Comparison of ENCODE assay signal across 8 cellular contexts in genomic region chr3:32428092-32429068, GRCh38. TPM values are rescaled to one million over a fixed set of nuclear protein-coding genes. Genes with fewer than 3 reads are reported as not detected.
DNase-seq lines count a peak whose midpoint lies in the region; ATAC-seq and TF ChIP-seq lines count a peak whose summit lies in the region.

No MANE protein-coding gene starts in this region.

- H3K9me3 ChIP-seq in IMR-90 (ENCODE audit: control insufficient read depth, insufficient read depth, low read length) (no peaks in the 10 kb centered on the region), osteoblast (ENCODE audit: low read depth, low read length) (no peaks in the 10 kb centered on the region), ovary (no peaks in the 10 kb centered on the region)

- H3K18ac ChIP-seq in IMR-90 (ENCODE audit: low read depth, low read length), result no peak overlapping the region

- H3K27me3 ChIP-seq in IMR-90 (ENCODE audit: control insufficient read depth, insufficient read depth, low read length) (no peaks in the 10 kb centered on the region), osteoblast (ENCODE audit: insufficient read depth, low read length) (no peaks in the 10 kb centered on the region), ovary (no peaks in the 10 kb centered on the region)

- H3K4me3 ChIP-seq in IMR-90 (ENCODE audit: insufficient read depth, low read depth, low read length) (no peak overlapping the region), osteoblast (ENCODE audit: insufficient read depth, low read length) (no peak overlapping the region), ovary (no peak overlapping the region)

- H3K56ac ChIP-seq in IMR-90 (ENCODE audit: extremely low read depth, insufficient read depth, low read length), result no peak overlapping the region

- peaks cover 10% of the 10 kb centered on the region; the same call in 1 of the 2 replicates for H3K9me1 ChIP-seq in IMR-90 (ENCODE audit: insufficient read depth, low read length)

- no peak overlapping the region for H3K23ac ChIP-seq in IMR-90 (ENCODE audit: low read depth, low read length)

- H4K20me1 ChIP-seq in IMR-90 (ENCODE audit: insufficient read depth, low read length) (peaks cover 4% of the 10 kb centered on the region; the same call in 1 of the 2 replicates), osteoblast (ENCODE audit: insufficient read depth, low read length) (no peaks in the 10 kb centered on the region)

- CTCF ChIA-PET in IMR-90 (lab: Yijun Ruan, JAX), result interaction anchor here (0.6 kb wide), 1 partner anchor 38 kb away, joined by 3 read pairs; no protein-coding TSS in a partner anchor

- H3K4me2 ChIP-seq in IMR-90 (ENCODE audit: low read depth, low read length) (no peak overlapping the region), osteoblast (ENCODE audit: insufficient read depth, low read length) (no peak overlapping the region)

- peaks cover 11% of the 10 kb centered on the region for H3K27me3 Mint-ChIP-seq in endothelial cell (ENCODE audit: unreplicated experiment)

- H3K9me3 Mint-ChIP-seq in endothelial cell (ENCODE audit: unreplicated experiment), result no peaks in the 10 kb centered on the region

- no peaks in the 10 kb centered on the region for H3K36me3 ChIP-seq in IMR-90 (ENCODE audit: control insufficient read depth, insufficient read depth, low read length)
- no peaks in the 10 kb centered on the region for H3K36me3 ChIP-seq in osteoblast (ENCODE audit: insufficient read depth, low read length)
- no peaks in the 10 kb centered on the region for H3K36me3 ChIP-seq in ovary

- H2AK5ac ChIP-seq in IMR-90 (ENCODE audit: low read depth, low read length), result no peak overlapping the region

- no peak overlapping the region for H3K9ac ChIP-seq in IMR-90 (ENCODE audit: low read depth, low read length)

- intact Hi-C loops in IMR-90 (cut with micrococcal nuclease) (no loop called here), ovary (cut with DNase I) (no loop called here)

- H3K27ac Mint-ChIP-seq in endothelial cell (ENCODE audit: unreplicated experiment), result peak overlapping the region; percentile 39

- dilution Hi-C loops in IMR-90 (cut with HindIII; ENCODE audit: low sequenced_read_pairs, unreplicated experiment), result no loop called here

- peaks cover 7% of the 10 kb centered on the region for H3K36me3 Mint-ChIP-seq in endothelial cell (ENCODE audit: low read depth, unreplicated experiment)

- peaks cover 26% of the 10 kb centered on the region for H3K79me2 ChIP-seq in osteoblast (ENCODE audit: insufficient read depth, low read length)

- H2BK120ac ChIP-seq in IMR-90 (ENCODE audit: low read depth, low read length), result no peak overlapping the region

- no peak overlapping the region for H2BK15ac ChIP-seq in IMR-90 (ENCODE audit: low read depth, low read length)

- ATAC-seq in GM18498 (IDR thresholded peaks at IDR 0.05; ENCODE audit: unreplicated experiment) (peak; percentile 81), GM21526 (IDR thresholded peaks at IDR 0.05; ENCODE audit: low FRiP score, unreplicated experiment) (peak; percentile 57), IMR-90 (ENCODE audit: low read depth) (peak; percentile 53)

- H3K4me3 Mint-ChIP-seq in endothelial cell (ENCODE audit: unreplicated experiment), result no peak overlapping the region

- TF ChIP-seq POLR2A in IMR-90 (IDR thresholded peaks at IDR 0.05; ENCODE audit: low read depth, low read length) (no peak), ovary (IDR thresholded peaks at IDR 0.05) (no peak)

- in situ Hi-C loops in IMR-90 (cut with MboI; ENCODE audit: low sequenced_read_pairs), result no loop called here

- no peak overlapping the region for H2BK20ac ChIP-seq in IMR-90 (ENCODE audit: low read depth, low read length)

- no peak for TF ChIP-seq RAD21 in IMR-90 (IDR thresholded peaks at IDR 0.05; ENCODE audit: low read length)

- no peak for DNase-seq in IMR-90
- no peak for DNase-seq in endothelial cell (ENCODE audit: low spot score)
- no peak for DNase-seq in dermis blood vessel endothelial cell
- DNase-seq in osteoblast (ENCODE audit: insufficient read length, low spot score, missing footprints), result no peak
- DNase-seq in DMS53 treated with DMSO at 0.1 percent for 48 hours (lab: John Stamatoyannopoulos, UW; ENCODE audit: unreplicated experiment), result no peak
- DNase-seq in ovary, result no peak

- H2BK5ac ChIP-seq in IMR-90 (ENCODE audit: low read depth, low read length, poor library complexity, severe bottlenecking), result no peak overlapping the region

- no peak overlapping the region for H3K14ac ChIP-seq in IMR-90 (replicated peaks; ENCODE audit: low read depth, low read length)

- no peak overlapping the region for H2AK9ac ChIP-seq in IMR-90 (replicated peaks; ENCODE audit: low read depth, low read length, poor library complexity)

- peaks cover 0 to 47% of the 10 kb centered on the region in 2 experiments; a peak in 3 of 4 replicates for H3K79me1 ChIP-seq in IMR-90 (ENCODE audit: low read depth in 1 of 2, low read length in 2 of 2)

- no peak overlapping the region for H4K5ac ChIP-seq in IMR-90 (ENCODE audit: low read depth, low read length)

- H2AFZ ChIP-seq in IMR-90 (replicated peaks; ENCODE audit: low read length, poor library complexity), result no peak overlapping the region
- H2AFZ ChIP-seq in osteoblast (ENCODE audit: low read length), result no peak overlapping the region

- H3K4me1 ChIP-seq in IMR-90 (ENCODE audit: control insufficient read depth, insufficient read depth, low read length) (peaks cover 10% of the 10 kb centered on the region; the same call in 1 of the 2 replicates), osteoblast (ENCODE audit: insufficient read depth, low read length) (peaks cover 5% of the 10 kb centered on the region), ovary (ENCODE audit: insufficient read depth) (no peaks in the 10 kb centered on the region)

- no peak overlapping the region for H3K4ac ChIP-seq in IMR-90 (ENCODE audit: low read depth, low read length)

- POLR2A ChIA-PET in IMR-90 (lab: Charles Lee; ENCODE audit: unreplicated experiment), result no interaction called here

- H4K8ac ChIP-seq in IMR-90 (ENCODE audit: low read depth in 2 of 2, low read length in 2 of 2), result no peak overlapping the region

- BruUV-seq in IMR-90 (replicated peaks; lab: Mats Ljungman, UMichigan), result no TSS peak

- no peak for TF ChIP-seq CTCF in IMR-90 (conservative IDR thresholded peaks at IDR 0.05; ENCODE audit: low read depth, low read length)
- TF ChIP-seq CTCF in endothelial cell (IDR thresholded peaks at IDR 0.05; ENCODE audit: unreplicated experiment), result no peak
- no peak for TF ChIP-seq CTCF in osteoblast (IDR thresholded peaks at IDR 0.05; ENCODE audit: extremely low read depth, low read depth, low read length)
- no peak for TF ChIP-seq CTCF in ovary (IDR thresholded peaks at IDR 0.05)

- TF ChIP-seq EP300 in ovary (IDR thresholded peaks at IDR 0.05), result no peak

- no CpG with 5 or more reads among the region's 12 CpGs for WGBS in IMR-90 (ENCODE audit: extremely low coverage in 2 of 2, insufficient read length in 1 of 2), 2 experiments
- 72 to 81% (median 79%) methylated on average over 12 of the region's 12 CpGs for WGBS in ovary, 3 donors

- no peak overlapping the region for H4K91ac ChIP-seq in IMR-90 (ENCODE audit: insufficient read depth, low read depth, low read length)

- peaks cover 40% of the 10 kb centered on the region for H3K4me1 Mint-ChIP-seq in endothelial cell (ENCODE audit: unreplicated experiment)

- H3K27ac ChIP-seq in IMR-90 (ENCODE audit: insufficient read depth, low read length) (no peak overlapping the region), osteoblast (ENCODE audit: low read depth, low read length) (no peak overlapping the region), ovary (no peak overlapping the region)

TF ChIP-seq in IMR-90, 13 proteins besides CTCF, POLR2A, EP300 and RAD21:
- TF ChIP-seq CEBPB (IDR thresholded peaks at IDR 0.05; ENCODE audit: low read depth, low read length) (no peak), MAFK (IDR thresholded peaks at IDR 0.05; ENCODE audit: low read depth, low read length) (no peak), MXI1 (IDR thresholded peaks at IDR 0.05; ENCODE audit: borderline replicate concordance, low read depth, low read length) (no peak), RCOR1 (IDR thresholded peaks at IDR 0.05; ENCODE audit: insufficient replicate concordance, low read length) (no peak), CHD1 (IDR thresholded peaks at IDR 0.05; ENCODE audit: low read depth, low read length) (no peak), RFX5 (IDR thresholded peaks at IDR 0.05; ENCODE audit: low read depth, low read length) (no peak), NFE2L2 (IDR thresholded peaks at IDR 0.05; ENCODE audit: low read depth, low read length) (no peak), MAZ (IDR thresholded peaks at IDR 0.05; ENCODE audit: borderline replicate concordance, low read depth, low read length) (no peak), SMC3 (IDR thresholded peaks at IDR 0.05; ENCODE audit: low read depth, low read length) (no peak)
- TF ChIP-seq, protein P1, sequence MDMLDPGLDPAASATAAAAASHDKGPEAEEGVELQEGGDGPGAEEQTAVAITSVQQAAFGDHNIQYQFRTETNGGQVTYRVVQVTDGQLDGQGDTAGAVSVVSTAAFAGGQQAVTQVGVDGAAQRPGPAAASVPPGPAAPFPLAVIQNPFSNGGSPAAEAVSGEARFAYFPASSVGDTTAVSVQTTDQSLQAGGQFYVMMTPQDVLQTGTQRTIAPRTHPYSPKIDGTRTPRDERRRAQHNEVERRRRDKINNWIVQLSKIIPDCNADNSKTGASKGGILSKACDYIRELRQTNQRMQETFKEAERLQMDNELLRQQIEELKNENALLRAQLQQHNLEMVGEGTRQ (IDR thresholded peaks at IDR 0.05; ENCODE audit: low read depth, low read length), result no peak
- TF ChIP-seq, protein P2, sequence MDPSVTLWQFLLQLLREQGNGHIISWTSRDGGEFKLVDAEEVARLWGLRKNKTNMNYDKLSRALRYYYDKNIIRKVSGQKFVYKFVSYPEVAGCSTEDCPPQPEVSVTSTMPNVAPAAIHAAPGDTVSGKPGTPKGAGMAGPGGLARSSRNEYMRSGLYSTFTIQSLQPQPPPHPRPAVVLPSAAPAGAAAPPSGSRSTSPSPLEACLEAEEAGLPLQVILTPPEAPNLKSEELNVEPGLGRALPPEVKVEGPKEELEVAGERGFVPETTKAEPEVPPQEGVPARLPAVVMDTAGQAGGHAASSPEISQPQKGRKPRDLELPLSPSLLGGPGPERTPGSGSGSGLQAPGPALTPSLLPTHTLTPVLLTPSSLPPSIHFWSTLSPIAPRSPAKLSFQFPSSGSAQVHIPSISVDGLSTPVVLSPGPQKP (IDR thresholded peaks at IDR 0.05; ENCODE audit: borderline replicate concordance, low read depth, low read length), result no peak
TF ChIP-seq in IMR-90: peak in this region for 0.

RNA-seq across cellular contexts. Expression of gene CMTM7, which starts 36.7 kb away (rescaled TPM):
- total RNA-seq in IMR-90 (2012; rRNA removed) (3.4 and 3.9 TPM in 2 replicates), endothelial cell (ENCODE audit: unreplicated experiment) (54.4 TPM), dermis blood vessel endothelial cell (19.1 and 31.3 TPM in 2 replicates), osteoblast (7.2 and 10.0 TPM in 2 replicates), ovary (10 to 100 TPM in 3 of 7 donors, 1 to 10 TPM in 4; 2.7 to 63.4 (median 7.6) TPM)
- polyA plus RNA-seq in IMR-90 (2012; rRNA removed) (31.4 and 33.7 TPM in 2 replicates), ovary (10 to 100 TPM in 1 of 2 donors, 1 to 10 TPM in 1; 4.7 to 20.3 TPM)
- 30.2 and 33.4 TPM in 2 replicates for polyA plus RNA-seq in IMR-90 (2012; cell fraction: cytosol; rRNA removed)
- 16.1 and 21.9 TPM in 2 replicates for polyA plus RNA-seq in IMR-90 (2012; cell fraction: nucleus; rRNA removed; ENCODE audit: low replicate concordance)
